In the genomic region with DNA sequence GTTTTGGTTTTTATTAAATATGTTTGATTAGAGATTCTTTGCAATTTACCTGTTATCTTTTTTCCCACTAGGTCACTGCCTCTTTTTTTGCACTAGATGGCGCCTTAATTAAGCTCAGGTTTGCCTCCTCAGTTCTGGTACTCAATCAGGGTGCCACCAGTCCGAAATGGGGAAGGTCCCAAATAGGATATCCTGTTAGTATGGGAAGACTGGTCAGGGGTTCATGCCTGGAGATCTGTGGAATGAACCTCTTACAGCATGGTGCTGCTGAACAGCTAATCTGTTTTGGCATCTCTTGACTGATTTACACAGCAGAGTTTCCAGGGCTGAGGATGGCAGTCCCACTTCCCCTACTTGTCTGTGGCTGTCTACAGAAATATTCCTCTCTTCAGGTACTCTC, we compare ENCODE assay signal across 8 cellular contexts. TPM values are rescaled to one million over a fixed set of nuclear protein-coding genes. Genes with fewer than 3 reads are reported as not detected.
DNase-seq lines count a peak whose midpoint lies in the region; ATAC-seq and TF ChIP-seq lines count a peak whose summit lies in the region.

No MANE protein-coding gene starts in this region.

- peak overlapping the region; percentile 29 to 83 for H3K4me3 Mint-ChIP-seq in activated T-cell treated with anti-CD3 and anti-CD28 coated beads, Interleukin-2, amount 50 U/mL, for 72 hours

- no peaks in the 10 kb centered on the region for H3K36me3 Mint-ChIP-seq in activated T-cell treated with anti-CD3 and anti-CD28 coated beads, Interleukin-2, amount 50 U/mL, for 72 hours (ENCODE audit: insufficient read depth in 2 of 2)

- peak; percentile 26 for TF ChIP-seq CTCF in HFF-Myc (IDR thresholded peaks at IDR 0.05; ENCODE audit: low read depth, low read length, missing control alignments)

- no peaks in the 10 kb centered on the region for H3K9me3 Mint-ChIP-seq in activated T-cell treated with anti-CD3 and anti-CD28 coated beads, Interleukin-2, amount 50 U/mL, for 72 hours

- H3K27me3 Mint-ChIP-seq in activated T-cell treated with anti-CD3 and anti-CD28 coated beads, Interleukin-2, amount 50 U/mL, for 72 hours (ENCODE audit: low read depth): peaks cover 11% of the 10 kb centered on the region

- H3K4me1 Mint-ChIP-seq in activated T-cell treated with anti-CD3 and anti-CD28 coated beads, Interleukin-2, amount 50 U/mL, for 72 hours (ENCODE audit: low read depth): peaks cover 49% of the 10 kb centered on the region

- DNase-seq in GM03348 (ENCODE audit: low spot score) (peak; percentile 9), HFF-Myc (ENCODE audit: extremely low read depth, low read depth) (no peak), left colon (no peak), NCI-H446 (lab: John Stamatoyannopoulos, UW) (no peak), hypothalamus (lab: John Stamatoyannopoulos, UW) (no peak)
- peak in 1 of 2 donors; percentile 3 for DNase-seq in activated T-cell treated with anti-CD3 and anti-CD28 coated beads, Interleukin-2, amount 50 U/mL, for 72 hours
- DNase-seq in stimulated activated CD4-positive, alpha-beta T cell treated with anti-CD3 and anti-CD28 coated beads, Interleukin-12 subunit alpha, Interleukin-12 subunit beta, amount 100 ng/mL, for 4 hours: no peak

- peak overlapping the region; percentile 28 for H3K27ac Mint-ChIP-seq in activated T-cell treated with anti-CD3 and anti-CD28 coated beads, Interleukin-2, amount 50 U/mL, for 72 hours

- ATAC-seq in activated T-cell treated with anti-CD3 and anti-CD28 coated beads, Interleukin-2, amount 50 U/mL, for 72 hours (replicated peaks in 1 of 2): peak in 1 of 2 donors; percentile 36
- ATAC-seq in left colon: peak; percentile 35
- ATAC-seq in GM19467 (IDR thresholded peaks at IDR 0.05; ENCODE audit: unreplicated experiment): no peak

- intact Hi-C loops in left colon (cut with DNase I, micrococcal nuclease): no loop called here

- H3K4me3 ChIP-seq in HFF-Myc (replicated peaks; ENCODE audit: low read depth, low read length): no peak overlapping the region

RNA-seq across cellular contexts. Expression of a gene that starts 24.2 kb away (rescaled TPM):
- under 1 TPM; 0.22 to 0.25 TPM for total RNA-seq in activated T-cell treated with anti-CD3 and anti-CD28 coated beads, Interleukin-2, amount 50 U/mL, for 72 hours
- total RNA-seq in left colon: under 1 TPM in 1 of 2 donors, not detected in 1; 0.50 TPM

RNA-seq across cellular contexts. Expression of a gene that starts 38.5 kb away (rescaled TPM):
- not detected for total RNA-seq in activated T-cell treated with anti-CD3 and anti-CD28 coated beads, Interleukin-2, amount 50 U/mL, for 72 hours
- total RNA-seq in left colon: not detected
